ENCODE assay signal across 8 cellular contexts in genomic region chr22:29343313-29343805, GRCh38. TPM values are rescaled to one million over a fixed set of nuclear protein-coding genes. Genes with fewer than 3 reads are reported as not detected.
DNase-seq lines count a peak whose midpoint lies in the region; ATAC-seq and TF ChIP-seq lines count a peak whose summit lies in the region.

No MANE protein-coding gene starts in this region.

- no peak overlapping the region for H2BK15ac ChIP-seq in mesendoderm (replicated peaks; ENCODE audit: low read depth)

- H3K4ac ChIP-seq in mesendoderm (ENCODE audit: low read depth, low read length), result no peak overlapping the region

- H3K18ac ChIP-seq in mesendoderm (ENCODE audit: low read length), result no peak overlapping the region

- no peak for TF ChIP-seq POLR2A in breast epithelium (IDR thresholded peaks at IDR 0.05)

- H4K5ac ChIP-seq in mesendoderm (ENCODE audit: low read length), result no peak overlapping the region

- no peak overlapping the region for H3K23ac ChIP-seq in mesendoderm (ENCODE audit: low read length)

- no peak overlapping the region for H3K9ac ChIP-seq in mesendoderm (ENCODE audit: low read length)

- no CpG with 5 or more reads among the region's 7 CpGs for WGBS in mesendoderm (ENCODE audit: extremely low coverage, insufficient coverage, low lambda C conversion rate)

- H3K56ac ChIP-seq in mesendoderm (ENCODE audit: low read length), result no peak overlapping the region

- H3K9me3 ChIP-seq in breast epithelium (no peaks in the 10 kb centered on the region), lower lobe of right lung (no peaks in the 10 kb centered on the region)

- no peaks in the 10 kb centered on the region for H3K79me2 ChIP-seq in mesendoderm (ENCODE audit: control insufficient read depth, insufficient read depth, low read length)

- H3K27ac ChIP-seq in C4-2B (peak overlapping the region; percentile 91), breast epithelium (peak overlapping the region; percentile 48 to 66), lower lobe of right lung (no peak overlapping the region), mesendoderm (ENCODE audit: low read depth, low read length) (no peak overlapping the region)

- H3K4me3 ChIP-seq in breast epithelium (no peak overlapping the region), lower lobe of right lung (no peak overlapping the region), mesendoderm (ENCODE audit: low read length) (no peak overlapping the region)

- H2BK120ac ChIP-seq in mesendoderm (ENCODE audit: low read depth, low read length), result no peak overlapping the region

- no peak overlapping the region for H2AK5ac ChIP-seq in mesendoderm (ENCODE audit: low read length)

- DNase-seq in NCI-H1694 (lab: John Stamatoyannopoulos, UW) (peak; percentile 87), breast epithelium (ENCODE audit: low spot score in 2 of 2) (peak; percentile 51 to 74), lower lobe of right lung (peak; percentile 75), mesendoderm (no peak)
- DNase-seq in stimulated activated CD4-positive, alpha-beta T cell treated with anti-CD3 and anti-CD28 coated beads, Interleukin-4, amount 100 ng/mL, for 24 hours, result no peak

- H3K4me1 ChIP-seq in breast epithelium (peaks cover 0 to 18% of the 10 kb centered on the region in 2 donors), lower lobe of right lung (peaks cover 9% of the 10 kb centered on the region), mesendoderm (ENCODE audit: control insufficient read depth, low read depth, low read length) (no peaks in the 10 kb centered on the region)

- peak; percentile 65 to 73 for ATAC-seq in lower lobe of right lung
- ATAC-seq in GM19455 (IDR thresholded peaks at IDR 0.05; ENCODE audit: unreplicated experiment), result no peak
- ATAC-seq in HG03521 (IDR thresholded peaks at IDR 0.05; ENCODE audit: unreplicated experiment), result no peak

- TF ChIP-seq CTCF in C4-2B (conservative IDR thresholded peaks at IDR 0.05) (no peak), breast epithelium (IDR thresholded peaks at IDR 0.05) (no peak), lower lobe of right lung (IDR thresholded peaks at IDR 0.05) (no peak)

- H3K79me1 ChIP-seq in mesendoderm (ENCODE audit: low read length), result no peaks in the 10 kb centered on the region

- H3K27me3 ChIP-seq in breast epithelium (no peaks in the 10 kb centered on the region), lower lobe of right lung (ENCODE audit: low read depth) (no peaks in the 10 kb centered on the region), mesendoderm (ENCODE audit: insufficient read depth, low read length, poor library complexity) (no peaks in the 10 kb centered on the region)

- H2BK5ac ChIP-seq in mesendoderm (ENCODE audit: low read length), result no peak overlapping the region

- no peak overlapping the region for H3K4me2 ChIP-seq in mesendoderm (ENCODE audit: low read length)

- H4K8ac ChIP-seq in mesendoderm (ENCODE audit: low read depth, low read length), result no peak overlapping the region

- H3K36me3 ChIP-seq in breast epithelium (peaks cover 8% of the 10 kb centered on the region), lower lobe of right lung (peaks cover 99% of the 10 kb centered on the region), mesendoderm (ENCODE audit: control insufficient read depth, insufficient read depth, low read length) (peaks cover 25% of the 10 kb centered on the region)

- intact Hi-C loops in breast epithelium (cut with DNase I; ENCODE audit: low total_unique reads), result no loop called here
- intact Hi-C loops in lower lobe of right lung (cut with DNase I), result no loop called here

RNA-seq across cellular contexts. Expression of gene RASL10A, which starts 27.9 kb away (rescaled TPM):
- total RNA-seq in breast epithelium (1 to 10 TPM; 2.7 to 4.7 (median 4.3) TPM), lower lobe of right lung (0.83 TPM)
- polyA plus RNA-seq in mesendoderm (2013, experiment 1 of 2), result 1.3 TPM
- polyA plus RNA-seq in mesendoderm (2013, experiment 2 of 2), result 1.5 TPM

RNA-seq across cellular contexts. Expression of gene GAS2L1, which starts 36.9 kb away (rescaled TPM):
- 10 to 100 TPM; 12.2 to 19.3 (median 15.7) TPM for total RNA-seq in breast epithelium
- total RNA-seq in lower lobe of right lung, result 29.9 TPM
- 12.6 TPM for polyA plus RNA-seq in mesendoderm (2013, experiment 1 of 2)
- polyA plus RNA-seq in mesendoderm (2013, experiment 2 of 2), result 12.0 TPM

RNA-seq across cellular contexts. Expression of gene AP1B1, which starts 45.0 kb away (rescaled TPM):
- total RNA-seq in breast epithelium (10 to 100 TPM; 55.7 to 58.7 (median 58.2) TPM), lower lobe of right lung (70.3 TPM)
- 39.0 TPM for polyA plus RNA-seq in mesendoderm (2013, experiment 1 of 2)
- 39.3 TPM for polyA plus RNA-seq in mesendoderm (2013, experiment 2 of 2)

Comparison
In these comparisons a context has a peak if more than half of its experiments do, and no peak if none do; other contexts are left out.
1. H3K27ac ChIP-seq: peak in C4-2B (single experiment) and breast epithelium (2 of 2); none in lower lobe of right lung (single experiment) and mesendoderm (single experiment).
2. DNase-seq: peak in NCI-H1694 (single experiment), breast epithelium (2 of 2) and lower lobe of right lung (single experiment); none in stimulated activated CD4-positive, alpha-beta T cell treated with anti-CD3 and anti-CD28 coated beads, Interleukin-4, amount 100 ng/mL, for 24 hours (single experiment) and mesendoderm (single experiment).
3. ATAC-seq: peak in lower lobe of right lung (2 of 2); none in GM19455 (single experiment) and HG03521 (single experiment).